14 cellular contexts compared by ENCODE assay signal in the genomic region with DNA sequence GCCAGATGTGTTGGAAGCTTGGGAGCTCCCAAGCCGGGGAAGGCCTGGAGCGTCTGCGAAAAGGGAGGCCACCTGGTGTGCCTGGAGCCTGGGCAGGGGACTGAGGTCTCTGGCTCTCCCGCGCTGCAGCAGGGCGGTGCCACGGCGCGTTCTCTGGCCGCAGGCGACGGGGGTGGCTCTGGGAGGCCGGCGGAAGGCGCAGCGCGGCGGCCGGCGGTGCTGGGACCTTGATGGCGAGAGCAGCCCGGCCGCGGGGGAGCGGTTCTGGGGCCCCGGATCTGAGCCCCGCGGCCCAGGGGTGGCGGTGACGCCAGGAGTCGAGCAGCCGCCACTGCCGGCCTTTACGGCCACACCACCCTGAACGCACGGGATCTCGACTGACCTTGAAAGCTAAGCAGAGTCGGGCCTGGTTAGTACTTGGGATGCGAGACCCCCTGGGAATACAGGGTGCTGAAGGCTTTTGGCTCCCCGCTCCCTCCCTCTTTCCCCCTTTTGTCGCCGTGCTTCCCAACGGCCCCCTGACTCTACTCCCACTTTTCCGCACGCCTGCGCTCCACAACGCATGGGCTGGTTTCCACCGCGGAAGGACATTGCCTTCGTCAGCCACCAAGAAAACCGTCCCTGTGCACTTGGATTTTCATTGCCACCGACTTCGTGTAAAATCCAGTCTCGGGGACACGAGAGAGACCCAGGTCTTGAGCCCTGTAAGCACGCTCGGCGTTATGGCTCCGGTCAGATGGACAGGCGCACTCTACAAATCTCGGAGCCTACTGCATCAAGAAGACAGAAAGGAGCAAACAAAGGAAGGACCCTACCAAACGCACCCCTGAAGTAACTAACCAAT. TPM values are rescaled to one million over a fixed set of nuclear protein-coding genes. Genes with fewer than 3 reads are reported as not detected.
DNase-seq lines count a peak whose midpoint lies in the region; ATAC-seq and TF ChIP-seq lines count a peak whose summit lies in the region.
"Had no signal": no experiment of that assay in that cellular context is flagged by ENCODE, and none has a peak within 500 bp of the region (broad histone marks: within the 10 kb centered on the region; RNA-seq: fewer than 3 reads in every experiment).

No MANE protein-coding gene starts in this region.

- H3K79me2 ChIP-seq in GM23338 (replicated peaks; ENCODE audit: insufficient read depth): no peaks in the 10 kb centered on the region

- H4K20me1 ChIP-seq in GM23338 (replicated peaks; ENCODE audit: insufficient read depth): peaks cover 5% of the 10 kb centered on the region; the same call in 1 of the 2 replicates

- H3K9me3 Mint-ChIP-seq in activated CD8-positive, alpha-beta memory T cell treated with anti-CD3 and anti-CD28 coated beads, Interleukin-2, amount 10 ng/mL, durations not matched to agents 7 days and 5 days (ENCODE audit: low read depth): no peaks in the 10 kb centered on the region
- peaks cover 52% of the 10 kb centered on the region for H3K9me3 Mint-ChIP-seq in GM23338
- peaks cover 23% of the 10 kb centered on the region for H3K9me3 Mint-ChIP-seq in glutamatergic neuron (ENCODE audit: unreplicated experiment)
- peaks cover 37% of the 10 kb centered on the region for H3K9me3 Mint-ChIP-seq in progenitor cell of endocrine pancreas (ENCODE audit: low read depth)

- peak overlapping the region; percentile 54 for H3K4me3 ChIP-seq in GM23338
- H3K4me3 ChIP-seq: cardiac muscle cell, SK-N-MC, thyroid gland had no signal

- peak overlapping the region; percentile 10 for H3K27ac Mint-ChIP-seq in activated CD8-positive, alpha-beta memory T cell treated with anti-CD3 and anti-CD28 coated beads, Interleukin-2, amount 10 ng/mL, durations not matched to agents 7 days and 5 days
- H3K27ac Mint-ChIP-seq in GM23338 (no peak overlapping the region), glutamatergic neuron (ENCODE audit: unreplicated experiment) (peak overlapping the region; percentile 42), progenitor cell of endocrine pancreas (peak overlapping the region; percentile 86)

- H3K27me3 ChIP-seq in GM23338 (ENCODE audit: insufficient read depth): peaks cover 92% of the 10 kb centered on the region

- H3K36me3 ChIP-seq in GM23338 (ENCODE audit: insufficient read depth): no peaks in the 10 kb centered on the region
- H3K36me3 ChIP-seq: cardiac muscle cell, neutrophil, thyroid gland had no signal

- peaks cover 10% of the 10 kb centered on the region for H3K4me1 ChIP-seq in GM23338 (ENCODE audit: insufficient read depth)

- ATAC-seq in activated CD8-positive, alpha-beta memory T cell treated with anti-CD3 and anti-CD28 coated beads, Interleukin-2, amount 10 ng/mL, durations not matched to agents 7 days and 5 days: no peak
- peak; percentile 10 for ATAC-seq in GM23338
- ATAC-seq: left ventricle myocardium superior had no signal

- peaks cover 78% of the 10 kb centered on the region for H3K27me3 Mint-ChIP-seq in activated CD8-positive, alpha-beta memory T cell treated with anti-CD3 and anti-CD28 coated beads, Interleukin-2, amount 10 ng/mL, durations not matched to agents 7 days and 5 days
- H3K27me3 Mint-ChIP-seq in GM23338 (ENCODE audit: insufficient read depth, low read depth, poor library complexity) (peaks cover 85% of the 10 kb centered on the region), glutamatergic neuron (ENCODE audit: unreplicated experiment) (peaks cover 46% of the 10 kb centered on the region), progenitor cell of endocrine pancreas (no peaks in the 10 kb centered on the region)

- peak overlapping the region; percentile 47; the same call in 1 of the 2 replicates for H2AFZ ChIP-seq in GM23338

- H3F3A ChIP-seq in GM23338 (replicated peaks; ENCODE audit: low read depth): 0 out of 2 replicates have a peak, but pooled peaks cover 2% of the 10 kb centered on the region

- no peak for TF ChIP-seq CTCF in GM23338 (conservative IDR thresholded peaks at IDR 0.05; ENCODE audit: low read depth in 2 of 2)
- no peak for TF ChIP-seq CTCF in glutamatergic neuron (IDR thresholded peaks at IDR 0.05; ENCODE audit: partially characterized antibody, unreplicated experiment)
- TF ChIP-seq CTCF in progenitor cell of endocrine pancreas (IDR thresholded peaks at IDR 0.05; ENCODE audit: unreplicated experiment): no peak

- H3K4me3 Mint-ChIP-seq in activated CD8-positive, alpha-beta memory T cell treated with anti-CD3 and anti-CD28 coated beads, Interleukin-2, amount 10 ng/mL, durations not matched to agents 7 days and 5 days: no peak overlapping the region
- H3K4me3 Mint-ChIP-seq in GM23338 (peak overlapping the region; percentile 77), glutamatergic neuron (ENCODE audit: unreplicated experiment) (peak overlapping the region; percentile 73), progenitor cell of endocrine pancreas (ENCODE audit: low read depth) (no peak overlapping the region)

- CTCF ChIA-PET in activated CD8-positive, alpha-beta memory T cell treated with anti-CD3 and anti-CD28 coated beads, Interleukin-2, amount 10 ng/mL, durations not matched to agents 7 days and 5 days (lab: Charles Lee): no interaction called here

- peak overlapping the region; percentile 76 for H3K4me2 ChIP-seq in GM23338

- no peaks in the 10 kb centered on the region for H3K9me2 ChIP-seq in GM23338 (ENCODE audit: insufficient read depth)

- no peak for DNase-seq in activated CD8-positive, alpha-beta memory T cell treated with anti-CD3 and anti-CD28 coated beads, Interleukin-2, amount 10 ng/mL, durations not matched to agents 7 days and 5 days
- DNase-seq in activated CD8-positive, alpha-beta memory T cell treated with anti-CD3 and anti-CD28 coated beads for 24 hours: no peak
- DNase-seq in GM23338 (ENCODE audit: low spot score): peak; percentile 54
- DNase-seq in glutamatergic neuron: peak; percentile 55
- no peak for DNase-seq in progenitor cell of endocrine pancreas (ENCODE audit: low spot score, unreplicated experiment)
- no peak for DNase-seq in NCI-H1694 treated with DMSO at 0.1 percent for 48 hours (lab: John Stamatoyannopoulos, UW)
- no peak for DNase-seq in activated gamma-delta T cell treated with Interleukin-2 at 50 U/mL for 16 hours
- no peak for DNase-seq in ureter (ENCODE audit: low spot score)
- DNase-seq: activated effector memory CD4-positive, alpha-beta T cell treated with Interleukin-2 at 50 U/mL for 16 hours; left ventricle myocardium superior; thyroid gland had no signal

- no peak overlapping the region for H3K27ac ChIP-seq in GM23338 (ENCODE audit: low read depth)
- H3K27ac ChIP-seq: cardiac muscle cell, neutrophil, SK-N-MC, thyroid gland had no signal

- H3K36me3 Mint-ChIP-seq in activated CD8-positive, alpha-beta memory T cell treated with anti-CD3 and anti-CD28 coated beads, Interleukin-2, amount 10 ng/mL, durations not matched to agents 7 days and 5 days: peaks cover 15% of the 10 kb centered on the region
- H3K36me3 Mint-ChIP-seq in GM23338 (ENCODE audit: low read depth) (peaks cover 15% of the 10 kb centered on the region), glutamatergic neuron (ENCODE audit: unreplicated experiment) (peaks cover 8% of the 10 kb centered on the region), progenitor cell of endocrine pancreas (ENCODE audit: insufficient read depth) (peaks cover 8% of the 10 kb centered on the region)

- peaks cover 22% of the 10 kb centered on the region for H3K4me1 Mint-ChIP-seq in activated CD8-positive, alpha-beta memory T cell treated with anti-CD3 and anti-CD28 coated beads, Interleukin-2, amount 10 ng/mL, durations not matched to agents 7 days and 5 days
- H3K4me1 Mint-ChIP-seq in GM23338 (peaks cover 44% of the 10 kb centered on the region), glutamatergic neuron (ENCODE audit: low read depth, unreplicated experiment) (peaks cover 5% of the 10 kb centered on the region), progenitor cell of endocrine pancreas (ENCODE audit: low read depth) (no peaks in the 10 kb centered on the region)

TF ChIP-seq in GM23338, 12 proteins besides CTCF, POLR2A, EP300 and RAD21:
- no peak for TF ChIP-seq ZNF114 (CRISPR knock-in tag; IDR thresholded peaks at IDR 0.05)
- peak; percentile 88 for TF ChIP-seq EZH2 (IDR thresholded peaks at IDR 0.05; ENCODE audit: low read depth, unreplicated experiment)
- TF ChIP-seq EZH2phosphoT487 (IDR thresholded peaks at IDR 0.05; ENCODE audit: unreplicated experiment): peak; percentile 68
- no peak for TF ChIP-seq ZNF331 (CRISPR knock-in tag; IDR thresholded peaks at IDR 0.05; ENCODE audit: low read depth)
TF ChIP-seq in GM23338: peak in this region for 2.

RNA-seq across cellular contexts. Expression of a gene that starts 9.5 kb away (rescaled TPM):
- not detected for total RNA-seq in activated CD8-positive, alpha-beta memory T cell treated with anti-CD3 and anti-CD28 coated beads, Interleukin-2, amount 10 ng/mL, durations not matched to agents 7 days and 5 days
- not detected in 2 replicates for total RNA-seq in GM23338 (2014; rRNA removed; shearing (Covaris generic))
- not detected in 2 replicates for polyA plus RNA-seq in GM23338 (2016; fragmentation: Nextera tagmentation; extraction: Ambion mirVana)
- total RNA-seq in glutamatergic neuron (ENCODE audit: unreplicated experiment) (not detected), progenitor cell of endocrine pancreas (not detected in 2 replicates), ureter (not detected)
- total RNA-seq: cardiac muscle cell, left ventricle myocardium superior, thyroid gland had no signal
- polyA plus RNA-seq: cardiac muscle cell had no signal

RNA-seq across cellular contexts. Expression of a gene that starts 46.7 kb away (rescaled TPM):
- not detected for total RNA-seq in activated CD8-positive, alpha-beta memory T cell treated with anti-CD3 and anti-CD28 coated beads, Interleukin-2, amount 10 ng/mL, durations not matched to agents 7 days and 5 days
- not detected in 2 replicates for total RNA-seq in GM23338 (2014; rRNA removed; shearing (Covaris generic))
- polyA plus RNA-seq in GM23338 (2016; fragmentation: Nextera tagmentation; extraction: Ambion mirVana): 0.08 TPM in 1 of 2 replicates, not detected in the other
- total RNA-seq in glutamatergic neuron (ENCODE audit: unreplicated experiment) (1.4 TPM), progenitor cell of endocrine pancreas (not detected in 2 replicates), ureter (0.26 TPM)
- total RNA-seq: cardiac muscle cell, left ventricle myocardium superior, thyroid gland had no signal
- polyA plus RNA-seq: cardiac muscle cell had no signal

Comparison
In these comparisons a context has a peak if more than half of its experiments do, and no peak if none do; other contexts are left out.
1. DNase-seq: peak in GM23338 (single experiment) and glutamatergic neuron (single experiment); none in activated CD8-positive, alpha-beta memory T cell treated with anti-CD3 and anti-CD28 coated beads, Interleukin-2, amount 10 ng/mL, durations not matched to agents 7 days and 5 days (single experiment), activated CD8-positive, alpha-beta memory T cell treated with anti-CD3 and anti-CD28 coated beads for 24 hours (single experiment), progenitor cell of endocrine pancreas (single experiment), NCI-H1694 treated with DMSO at 0.1 percent for 48 hours (single experiment), activated gamma-delta T cell treated with Interleukin-2 at 50 U/mL for 16 hours (single experiment) and ureter (single experiment).
2. H3K4me3 Mint-ChIP-seq: peak in GM23338 (single experiment) and glutamatergic neuron (single experiment); none in activated CD8-positive, alpha-beta memory T cell treated with anti-CD3 and anti-CD28 coated beads, Interleukin-2, amount 10 ng/mL, durations not matched to agents 7 days and 5 days (single experiment) and progenitor cell of endocrine pancreas (single experiment).